ENCODE assay signal across 8 cellular contexts in genomic region chr7:123871998-123872867, GRCh38. TPM values are rescaled to one million over a fixed set of nuclear protein-coding genes. Genes with fewer than 3 reads are reported as not detected.
A peak's percentile ranks its signal among the peaks of the same experiment; 100 is the strongest.
DNase-seq lines count a peak whose midpoint lies in the region; ATAC-seq and TF ChIP-seq lines count a peak whose summit lies in the region.

No MANE protein-coding gene starts in this region.

- H3F3A ChIP-seq in GM23248 (ENCODE audit: insufficient read depth) = no peaks in the 10 kb centered on the region

- peak; percentile 92 to 93 for TF ChIP-seq RAD21 in liver (IDR thresholded peaks at IDR 0.05)

- no peaks in the 10 kb centered on the region for H3K9me3 Mint-ChIP-seq in activated CD4-positive, alpha-beta T cell treated with anti-CD3 and anti-CD28 coated beads for 36 hours (ENCODE audit: low read depth)

- H3K4me3 Mint-ChIP-seq in activated CD4-positive, alpha-beta T cell treated with anti-CD3 and anti-CD28 coated beads for 36 hours = no peak overlapping the region

- intact Hi-C loops in activated CD4-positive, alpha-beta T cell treated with anti-CD3 and anti-CD28 coated beads for 36 hours (cut with DNase I, micrococcal nuclease) = loop anchor here (1.0 to 2.0 kb wide), 2 partner anchors 237 to 377 kb away; no protein-coding TSS in a partner anchor
- intact Hi-C loops in mammary epithelial cell (cut with micrococcal nuclease) (loop anchor here (1.0 to 2.0 kb wide), 4 partner anchors 74 to 378 kb away; no protein-coding TSS in a partner anchor), transverse colon (cut with DNase I; ENCODE audit: low total_unique reads) (no loop called here)

- CTCF ChIA-PET in activated CD4-positive, alpha-beta T cell treated with anti-CD3 and anti-CD28 coated beads for 36 hours (lab: Charles Lee) = interaction anchor here (0.8 to 3.3 kb wide), 17 partner anchors 9 to 378 kb away, joined by 3 to 33 read pairs (median 4); no protein-coding TSS in a partner anchor
- CTCF ChIA-PET in mammary epithelial cell (lab: Charles Lee; ENCODE audit: low non-redundant PET) = interaction anchor here (0.5 to 1.0 kb wide), 4 partner anchors 101 to 505 kb away, joined by 3 to 14 read pairs (median 5); no protein-coding TSS in a partner anchor

- H3K4me1 Mint-ChIP-seq in activated CD4-positive, alpha-beta T cell treated with anti-CD3 and anti-CD28 coated beads for 36 hours = peaks cover 3% of the 10 kb centered on the region

- no peaks in the 10 kb centered on the region for H3K4me1 ChIP-seq in GM23248 (ENCODE audit: insufficient read depth)
- H3K4me1 ChIP-seq in Peyer's patch = no peaks in the 10 kb centered on the region
- no peaks in the 10 kb centered on the region for H3K4me1 ChIP-seq in mammary epithelial cell (ENCODE audit: insufficient read depth, low read length)
- peaks cover 3 to 24% (median 18%) of the 10 kb centered on the region in 4 donors for H3K4me1 ChIP-seq in liver (ENCODE audit: control insufficient read depth in 4 of 4, insufficient read depth in 4 of 4, low read length in 3 of 4)
- no peaks in the 10 kb centered on the region for H3K4me1 ChIP-seq in transverse colon

- H3K79me2 ChIP-seq in GM23248 (ENCODE audit: insufficient read depth) = no peaks in the 10 kb centered on the region
- H3K79me2 ChIP-seq in mammary epithelial cell (ENCODE audit: insufficient read depth, low read length) = no peaks in the 10 kb centered on the region

- H3K27me3 ChIP-seq in GM23248 (replicated peaks; ENCODE audit: insufficient read depth) (peaks cover 20% of the 10 kb centered on the region), Peyer's patch (no peaks in the 10 kb centered on the region), mammary epithelial cell (ENCODE audit: insufficient read depth, low read length) (no peaks in the 10 kb centered on the region), liver (ENCODE audit: control insufficient read depth in 4 of 4, insufficient read depth in 4 of 4, low read length in 3 of 4) (no peaks in the 10 kb centered on the region), transverse colon (no peaks in the 10 kb centered on the region)

- WGBS in GM23248 (ENCODE audit: low coverage in 1 of 2, low lambda C conversion rate in 2 of 2, missing lambda C conversion rate in 2 of 2), 2 experiments = 12% methylated on average over 7 of the region's 7 CpGs
- WGBS in mammary epithelial cell (ENCODE audit: low coverage, missing lambda C conversion rate) = 14% methylated on average over 7 of the region's 7 CpGs
- WGBS in liver = 6% methylated on average over 7 of the region's 7 CpGs
- 16 to 31% methylated on average over 4 to 7 of the region's 7 CpGs for WGBS in transverse colon (ENCODE audit: low coverage in 1 of 2), 2 donors

- H3K9me3 ChIP-seq in GM23248 (ENCODE audit: low read depth) (no peaks in the 10 kb centered on the region), Peyer's patch (no peaks in the 10 kb centered on the region), mammary epithelial cell (replicated peaks; ENCODE audit: insufficient read depth, low read length) (no peaks in the 10 kb centered on the region), liver (ENCODE audit: control insufficient read depth in 4 of 4, low read length in 3 of 4) (no peaks in the 10 kb centered on the region), transverse colon (no peaks in the 10 kb centered on the region)

- no peak overlapping the region for H3K4me2 ChIP-seq in GM23248 (ENCODE audit: unreplicated experiment)
- peak overlapping the region; percentile 14 for H3K4me2 ChIP-seq in mammary epithelial cell (ENCODE audit: insufficient read depth, low read depth, low read length)

- POLR2A ChIA-PET in activated CD4-positive, alpha-beta T cell treated with anti-CD3 and anti-CD28 coated beads for 36 hours (lab: Charles Lee) = no interaction called here

- dilution Hi-C loops in mammary epithelial cell (cut with HindIII; ENCODE audit: low sequenced_read_pairs) = no loop called here

- in situ Hi-C loops in GM23248 (cut with MboI) (no loop called here), mammary epithelial cell (cut with MboI; ENCODE audit: low sequenced_read_pairs in 2 of 2) (loop anchor here (5.0 to 25.0 kb wide), 2 partner anchors 75 to 235 kb away; no protein-coding TSS in a partner anchor), transverse colon (cut with MboI; ENCODE audit: low pct_ligation_motif_present in 1 of 4, low pct_unique_long_range_greater_than_20kb in 1 of 4, low sequenced_read_pairs in 3 of 4) (loop anchor here in 2 of 4 donors (25.0 kb wide), 2 partner anchors 185 to 285 kb away; no protein-coding TSS in a partner anchor)

- H3K36me3 ChIP-seq in GM23248 (ENCODE audit: low read depth) (no peaks in the 10 kb centered on the region), Peyer's patch (no peaks in the 10 kb centered on the region), mammary epithelial cell (ENCODE audit: insufficient read depth, low read length) (no peaks in the 10 kb centered on the region), liver (ENCODE audit: control insufficient read depth in 4 of 4, insufficient read depth in 3 of 4, low read depth in 1 of 4, low read length in 3 of 4) (no peaks in the 10 kb centered on the region), transverse colon (no peaks in the 10 kb centered on the region)

- H2AFZ ChIP-seq in GM23248 = no peak overlapping the region
- H2AFZ ChIP-seq in mammary epithelial cell (ENCODE audit: low read depth, low read length) = peak overlapping the region; percentile 53

- H3K27ac ChIP-seq in GM23248 (no peak overlapping the region), Peyer's patch (no peak overlapping the region), mammary epithelial cell (ENCODE audit: insufficient read depth, low read depth, low read length) (no peak overlapping the region), liver (ENCODE audit: low read depth in 1 of 2, low read length in 2 of 2) (no peak overlapping the region), transverse colon (no peak overlapping the region)

- ATAC-seq in activated CD4-positive, alpha-beta T cell treated with anti-CD3 and anti-CD28 coated beads for 36 hours = peak; percentile 82

- H3K9me2 ChIP-seq in GM23248 (ENCODE audit: insufficient read depth) = no peaks in the 10 kb centered on the region

- H3K27me3 Mint-ChIP-seq in activated CD4-positive, alpha-beta T cell treated with anti-CD3 and anti-CD28 coated beads for 36 hours = peaks cover 4% of the 10 kb centered on the region

- no peak for TF ChIP-seq EP300 in transverse colon (IDR thresholded peaks at IDR 0.05; ENCODE audit: low read depth)

- H3K9ac ChIP-seq in GM23248 = no peak overlapping the region
- H3K9ac ChIP-seq in mammary epithelial cell (ENCODE audit: insufficient read depth, low read length) = no peak overlapping the region
- no peak overlapping the region for H3K9ac ChIP-seq in liver (ENCODE audit: low read depth in 1 of 2, low read length in 2 of 2)

- no peaks in the 10 kb centered on the region for H3K36me3 Mint-ChIP-seq in activated CD4-positive, alpha-beta T cell treated with anti-CD3 and anti-CD28 coated beads for 36 hours (ENCODE audit: low read depth)

- DNase-seq in activated CD4-positive, alpha-beta T cell treated with anti-CD3 and anti-CD28 coated beads for 36 hours = peak; percentile 65
- no peak for DNase-seq in activated CD4-positive, alpha-beta T cell treated with anti-CD3 and anti-CD28 coated beads for 1 hour
- DNase-seq in GM23248 (peak; percentile 50), Peyer's patch (peak in 2 of 3 donors; percentile 54 to 72), mammary epithelial cell (peak; percentile 45), transverse colon (peak; percentile 33)
- DNase-seq in Jurkat, Clone E6-1 (ENCODE audit: low read depth, low spot score) = peak; percentile 37

- no peaks in the 10 kb centered on the region for H4K20me1 ChIP-seq in GM23248 (ENCODE audit: insufficient read depth)
- no peaks in the 10 kb centered on the region for H4K20me1 ChIP-seq in mammary epithelial cell (ENCODE audit: insufficient read depth, low read length)

- peak in 4 of 6 experiments; percentile 18 to 74 (median 66) for TF ChIP-seq CTCF in Peyer's patch (IDR thresholded peaks at IDR 0.05)
- TF ChIP-seq CTCF in mammary epithelial cell (conservative IDR thresholded peaks at IDR 0.05 in 1 of 2, IDR thresholded peaks at IDR 0.05 in 1 of 2; ENCODE audit: extremely low read depth in 1 of 2, insufficient read depth in 1 of 2, low read depth in 1 of 2, low read length in 2 of 2) = peak; percentile 73 to 76
- peak; percentile 68 for TF ChIP-seq CTCF in liver (IDR thresholded peaks at IDR 0.05; ENCODE audit: low read depth, low read length, missing input control)
- TF ChIP-seq CTCF in transverse colon (IDR thresholded peaks at IDR 0.05) = peak; percentile 18 to 46 (median 40)

- no peak overlapping the region for H3K27ac Mint-ChIP-seq in activated CD4-positive, alpha-beta T cell treated with anti-CD3 and anti-CD28 coated beads for 36 hours

- TF ChIP-seq POLR2A in Peyer's patch (IDR thresholded peaks at IDR 0.05) (no peak), transverse colon (IDR thresholded peaks at IDR 0.05) (no peak)

- no TSS peak for BruUV-seq in mammary epithelial cell (replicated peaks; lab: Mats Ljungman, UMichigan)

- no peak overlapping the region for H3K4me3 ChIP-seq in GM23248
- H3K4me3 ChIP-seq in Jurkat, Clone E6-1 (ENCODE audit: low read length) = no peak overlapping the region
- no peak overlapping the region for H3K4me3 ChIP-seq in Peyer's patch
- no peak overlapping the region for H3K4me3 ChIP-seq in mammary epithelial cell (replicated peaks in 1 of 3; ENCODE audit: insufficient read depth in 1 of 3, low read depth in 2 of 3, low read length in 3 of 3)
- no peak overlapping the region for H3K4me3 ChIP-seq in liver (ENCODE audit: low read depth in 1 of 3, low read length in 3 of 3)
- H3K4me3 ChIP-seq in transverse colon = no peak overlapping the region

TF ChIP-seq in liver, 16 proteins besides CTCF, POLR2A, EP300 and RAD21 (continues in another document):
- TF ChIP-seq SP1 (IDR thresholded peaks at IDR 0.05) = no peak

RNA-seq across cellular contexts. Expression of gene HYAL4, which starts 27.3 kb away (rescaled TPM):
- under 1 TPM in 1 of 2 experiments, not detected in 1; 0.25 TPM for total RNA-seq in activated CD4-positive, alpha-beta T cell treated with anti-CD3 and anti-CD28 coated beads for 36 hours
- total RNA-seq in GM23248 (2014; rRNA removed; shearing (Covaris generic)) = not detected in 2 replicates
- polyA plus RNA-seq in GM23248 (2016; fragmentation: Nextera tagmentation; extraction: Ambion mirVana) (not detected in 2 replicates), mammary epithelial cell (0.87 TPM), liver (not detected)
- polyA plus RNA-seq in Jurkat, Clone E6-1 (2012; ENCODE audit: insufficient read depth, insufficient read length) = not detected
- total RNA-seq in Peyer's patch (under 1 TPM in 1 of 4 donors, not detected in 3; 0.53 TPM), mammary epithelial cell (1 to 10 TPM in 1 of 2 donors, under 1 TPM in 1; 0.45 to 2.2 TPM), liver (not detected), transverse colon (not detected)
- polyA minus RNA-seq in mammary epithelial cell = 2.8 TPM

RNA-seq across cellular contexts. Expression of gene SPAM1, which starts 52.8 kb away (rescaled TPM):
- total RNA-seq in activated CD4-positive, alpha-beta T cell treated with anti-CD3 and anti-CD28 coated beads for 36 hours = not detected
- not detected in 2 replicates for total RNA-seq in GM23248 (2014; rRNA removed; shearing (Covaris generic))
- polyA plus RNA-seq in GM23248 (2016; fragmentation: Nextera tagmentation; extraction: Ambion mirVana) (not detected in 2 replicates), mammary epithelial cell (not detected), liver (not detected)
- polyA plus RNA-seq in Jurkat, Clone E6-1 (2012; ENCODE audit: insufficient read depth, insufficient read length) = not detected
- total RNA-seq in Peyer's patch (1 to 10 TPM in 2 of 4 donors, not detected in 2; 1.1 TPM), mammary epithelial cell (not detected), liver (not detected), transverse colon (not detected)
- not detected for polyA minus RNA-seq in mammary epithelial cell
